15 cellular contexts compared by ENCODE assay signal in genomic region chr7:91929463-91929862, GRCh38. TPM values are rescaled to one million over a fixed set of nuclear protein-coding genes. Genes with fewer than 3 reads are reported as not detected.
DNase-seq lines count a peak whose midpoint lies in the region; ATAC-seq, FAIRE-seq and TF ChIP-seq lines count a peak whose summit lies in the region.
"Had no signal": no experiment of that assay in that cellular context is flagged by ENCODE, and none has a peak within 500 bp of the region (broad histone marks: within the 10 kb centered on the region; RNA-seq: fewer than 3 reads in every experiment).

No MANE protein-coding gene starts in this region.

- H3K36me3 Mint-ChIP-seq in activated naive CD8-positive, alpha-beta T cell treated with anti-CD3 and anti-CD28 coated beads for 36 hours = peaks cover 4% of the 10 kb centered on the region
- H3K36me3 Mint-ChIP-seq: WTC11 had no signal

- no peaks in the 10 kb centered on the region for H3K27me3 Mint-ChIP-seq in activated naive CD8-positive, alpha-beta T cell treated with anti-CD3 and anti-CD28 coated beads for 36 hours

- H3K27me3 ChIP-seq in stomach (no peaks in the 10 kb centered on the region), HAP-1 (ENCODE audit: low read depth) (peaks cover 4% of the 10 kb centered on the region; the same call in 1 of the 2 replicates)
- H3K27me3 ChIP-seq: Peyer's patch had no signal

- 82 to 90% (median 85%) methylated on average over 3 of the region's 3 CpGs for WGBS in stomach, 5 donors

- DNase-seq in GM12891 (ENCODE audit: insufficient read length, low spot score) (no peak), stomach (no peak), COLO668 (lab: John Stamatoyannopoulos, UW; ENCODE audit: unreplicated experiment) (no peak), HAP-1 (ENCODE audit: low spot score in 2 of 2) (no peak), erythroblast (lab: John Stamatoyannopoulos, UW) (no peak)
- DNase-seq in activated naive CD8-positive, alpha-beta T cell treated with anti-CD3 and anti-CD28 coated beads for 36 hours = no peak
- DNase-seq: Calu3, islet precursor cell, NCI-H187 treated with DMSO at 0.1 percent for 48 hours, Peyer's patch had no signal

- H3K4me3 ChIP-seq in stomach = no peak overlapping the region
- no peak overlapping the region for H3K4me3 ChIP-seq in HAP-1
- H3K4me3 ChIP-seq: Peyer's patch had no signal

- no peak for TF ChIP-seq EP300 in stomach (IDR thresholded peaks at IDR 0.05)

- TF ChIP-seq CTCF in stomach (IDR thresholded peaks at IDR 0.05) = no peak

- H3K4me1 Mint-ChIP-seq in activated naive CD8-positive, alpha-beta T cell treated with anti-CD3 and anti-CD28 coated beads for 36 hours = peaks cover 9% of the 10 kb centered on the region
- H3K4me1 Mint-ChIP-seq: WTC11 had no signal

- intact Hi-C loops in stomach (cut with DNase I; ENCODE audit: low total_unique reads) = no loop called here

- no peak overlapping the region for H3K27ac ChIP-seq in stomach
- H3K27ac ChIP-seq: Peyer's patch had no signal

- peak; percentile 62 for FAIRE-seq in GM12891 (lab: Jason Lieb, UNC)
- FAIRE-seq: endometrium, urothelium cell line had no signal

- no peaks in the 10 kb centered on the region for H3K36me3 ChIP-seq in stomach
- H3K36me3 ChIP-seq in HAP-1 (replicated peaks) = no peaks in the 10 kb centered on the region
- H3K36me3 ChIP-seq: Peyer's patch had no signal

- H3K9me3 ChIP-seq in stomach (no peaks in the 10 kb centered on the region), HAP-1 (no peaks in the 10 kb centered on the region)
- H3K9me3 ChIP-seq: Peyer's patch had no signal

- TF ChIP-seq POLR2A in GM12891 (IDR thresholded peaks at IDR 0.05; ENCODE audit: low read depth, low read length) = no peak
- no peak for TF ChIP-seq POLR2A in stomach (IDR thresholded peaks at IDR 0.05)
- no peak for TF ChIP-seq POLR2A in erythroblast (IDR thresholded peaks at IDR 0.05; ENCODE audit: low read length)

- H3K9me3 Mint-ChIP-seq in activated naive CD8-positive, alpha-beta T cell treated with anti-CD3 and anti-CD28 coated beads for 36 hours = peaks cover 7% of the 10 kb centered on the region

- H3K4me3 Mint-ChIP-seq in activated naive CD8-positive, alpha-beta T cell treated with anti-CD3 and anti-CD28 coated beads for 36 hours = no peak overlapping the region
- H3K4me3 Mint-ChIP-seq: WTC11 had no signal

- no peaks in the 10 kb centered on the region for H3K4me1 ChIP-seq in stomach
- no peaks in the 10 kb centered on the region for H3K4me1 ChIP-seq in HAP-1
- H3K4me1 ChIP-seq: Peyer's patch had no signal

- in situ Hi-C loops in HAP-1 (cut with MboI; ENCODE audit: low sequenced_read_pairs) = no loop called here

- peak overlapping the region; percentile 35 for H3K27ac Mint-ChIP-seq in activated naive CD8-positive, alpha-beta T cell treated with anti-CD3 and anti-CD28 coated beads for 36 hours
- H3K27ac Mint-ChIP-seq: WTC11 had no signal

- peak; percentile 65 for ATAC-seq in GM19463 (IDR thresholded peaks at IDR 0.05; ENCODE audit: unreplicated experiment)
- ATAC-seq in HG03175 (IDR thresholded peaks at IDR 0.05; ENCODE audit: unreplicated experiment) = peak; percentile 76
- ATAC-seq: WTC11 had no signal

TF ChIP-seq in GM12891, 5 proteins besides CTCF, POLR2A, EP300 and RAD21:
- peak; percentile 49 for TF ChIP-seq SPI1 (IDR thresholded peaks at IDR 0.05; ENCODE audit: low read depth, low read length)
- no peak for TF ChIP-seq POLR2AphosphoS5 (IDR thresholded peaks at IDR 0.05; ENCODE audit: low read depth, low read length)
- no peak for TF ChIP-seq PAX5 (IDR thresholded peaks at IDR 0.05; ENCODE audit: insufficient read depth, low read length, severe bottlenecking)
- no peak for TF ChIP-seq POU2F2 (IDR thresholded peaks at IDR 0.05; ENCODE audit: low read depth, low read length)

RNA-seq across cellular contexts. Expression of gene AKAP9, which starts 11.2 kb away (rescaled TPM):
- 13.3 TPM for polyA plus RNA-seq in GM12891 (2012; ENCODE audit: low read depth, missing spikeins)
- total RNA-seq in activated naive CD8-positive, alpha-beta T cell treated with anti-CD3 and anti-CD28 coated beads for 36 hours = 10 to 100 TPM; 21.8 to 23.6 TPM
- total RNA-seq in stomach = 100 to 1,000 TPM; 109 to 149 (median 118) TPM
- 10 to 100 TPM in 2 of 3 donors, 1 to 10 TPM in 1; 5.7 to 13.8 (median 10.8) TPM for polyA plus RNA-seq in stomach

RNA-seq across cellular contexts. Expression of gene MTERF1, which starts 49.0 kb away (rescaled TPM):
- polyA plus RNA-seq in GM12891 (2012; ENCODE audit: low read depth, missing spikeins) = 13.4 TPM
- 10 to 100 TPM; 20.4 to 21.3 TPM for total RNA-seq in activated naive CD8-positive, alpha-beta T cell treated with anti-CD3 and anti-CD28 coated beads for 36 hours
- 10 to 100 TPM in 3 of 5 donors, 1 to 10 TPM in 2; 1.2 to 19.0 (median 14.5) TPM for total RNA-seq in stomach
- polyA plus RNA-seq in stomach = 1 to 10 TPM; 5.7 to 8.0 (median 7.6) TPM

Comparison
In these comparisons a context has a peak if more than half of its experiments do, and no peak if none do; other contexts are left out.
1. RNA of gene AKAP9, which starts 11.2 kb away (total RNA-seq): 109 to 149 TPM in stomach; 21.8 to 23.6 TPM in activated naive CD8-positive, alpha-beta T cell treated with anti-CD3 and anti-CD28 coated beads for 36 hours; every median in the first group is over 4 times any median in the second.